32 cellular contexts compared by ENCODE assay signal in genomic region chr6:80522556-80522955, GRCh38.
DNase-seq lines count a peak whose midpoint lies in the region; ATAC-seq and TF ChIP-seq lines count a peak whose summit lies in the region.
"Had no signal": no experiment of that assay in that cellular context is flagged by ENCODE, and none has a peak within 500 bp of the region (broad histone marks: within the 10 kb centered on the region; RNA-seq: fewer than 3 reads in every experiment).

No MANE protein-coding gene starts in this region.

- H3K4me1 Mint-ChIP-seq in chondrocyte (ENCODE audit: low read depth), result peaks cover 31% of the 10 kb centered on the region
- H3K4me1 Mint-ChIP-seq: naive thymus-derived CD8-positive, alpha-beta T cell had no signal

- in situ Hi-C loops in GM23248 (cut with MboI), result no loop called here

- TF ChIP-seq CTCF in chondrocyte (IDR thresholded peaks at IDR 0.05) (no peak), hepatocyte (IDR thresholded peaks at IDR 0.05; ENCODE audit: poor library complexity) (no peak), osteoblast (IDR thresholded peaks at IDR 0.05; ENCODE audit: extremely low read depth, low read depth, low read length) (no peak)

- H3K4me3 ChIP-seq in GM23248 (no peak overlapping the region), hepatocyte (no peak overlapping the region), osteoblast (ENCODE audit: insufficient read depth, low read length) (no peak overlapping the region), right cardiac atrium (ENCODE audit: low read length) (no peak overlapping the region)
- H3K4me3 ChIP-seq: A549, pancreas, PC-9, vagina had no signal

- peaks cover 5% of the 10 kb centered on the region; the same call in 1 of the 2 replicates for H3K9me2 ChIP-seq in GM23248 (ENCODE audit: insufficient read depth)
- no peaks in the 10 kb centered on the region for H3K9me2 ChIP-seq in hepatocyte (replicated peaks; ENCODE audit: insufficient read depth)

- no peaks in the 10 kb centered on the region for H3K27me3 Mint-ChIP-seq in chondrocyte (ENCODE audit: low read depth)
- H3K27me3 Mint-ChIP-seq: activated naive CD8-positive, alpha-beta T cell treated with anti-CD3 and anti-CD28 coated beads, Interleukin-2, amount 50 U/mL, for 24 hours; CD8-positive, alpha-beta memory T cell had no signal

- H3K4me2 ChIP-seq in GM23248 (ENCODE audit: unreplicated experiment), result no peak overlapping the region
- H3K4me2 ChIP-seq in hepatocyte, result peak overlapping the region; percentile 18
- H3K4me2 ChIP-seq in osteoblast (ENCODE audit: insufficient read depth, low read length), result peak overlapping the region; percentile 42
- H3K4me2 ChIP-seq: A549, PC-9 had no signal

- H3K79me2 ChIP-seq in GM23248 (ENCODE audit: insufficient read depth) (no peaks in the 10 kb centered on the region), hepatocyte (no peaks in the 10 kb centered on the region), osteoblast (ENCODE audit: insufficient read depth, low read length) (no peaks in the 10 kb centered on the region)

- H3F3A ChIP-seq in GM23248 (ENCODE audit: insufficient read depth), result peaks cover 7% of the 10 kb centered on the region; the same call in 1 of the 2 replicates

- no peaks in the 10 kb centered on the region for H3K36me3 ChIP-seq in GM23248 (ENCODE audit: low read depth)
- H3K36me3 ChIP-seq in hepatocyte (replicated peaks; ENCODE audit: insufficient read depth, low read depth), result no peaks in the 10 kb centered on the region
- H3K36me3 ChIP-seq in osteoblast (ENCODE audit: insufficient read depth, low read length), result no peaks in the 10 kb centered on the region
- H3K36me3 ChIP-seq: esophagus squamous epithelium, gastrocnemius medialis, pancreas, vagina had no signal

- no peaks in the 10 kb centered on the region for H3K36me3 Mint-ChIP-seq in chondrocyte (ENCODE audit: low read depth)
- H3K36me3 Mint-ChIP-seq: CD8-positive, alpha-beta memory T cell; immature natural killer cell; naive thymus-derived CD8-positive, alpha-beta T cell had no signal

- H3K27me3 ChIP-seq in GM23248 (replicated peaks; ENCODE audit: insufficient read depth) (no peaks in the 10 kb centered on the region), hepatocyte (no peaks in the 10 kb centered on the region), osteoblast (ENCODE audit: insufficient read depth, low read length) (no peaks in the 10 kb centered on the region), right cardiac atrium (ENCODE audit: control insufficient read depth, insufficient read depth) (no peaks in the 10 kb centered on the region)
- H3K27me3 ChIP-seq: esophagus squamous epithelium, gastrocnemius medialis, pancreas, vagina had no signal

- H2AFZ ChIP-seq in GM23248 (peak overlapping the region; percentile 83), hepatocyte (peak overlapping the region; percentile 18), osteoblast (ENCODE audit: low read length) (peak overlapping the region; percentile 30)
- H2AFZ ChIP-seq: PC-9 had no signal

- intact Hi-C loops in right cardiac atrium (cut with DNase I), result no loop called here

- H4K20me1 ChIP-seq in GM23248 (ENCODE audit: insufficient read depth) (no peaks in the 10 kb centered on the region), hepatocyte (ENCODE audit: insufficient read depth, poor library complexity, severe bottlenecking) (no peaks in the 10 kb centered on the region), osteoblast (ENCODE audit: insufficient read depth, low read length) (no peaks in the 10 kb centered on the region)

- peaks cover 30% of the 10 kb centered on the region for H3K4me1 ChIP-seq in GM23248 (ENCODE audit: insufficient read depth)
- H3K4me1 ChIP-seq in hepatocyte (ENCODE audit: insufficient read depth), result peaks cover 14% of the 10 kb centered on the region
- H3K4me1 ChIP-seq in osteoblast (ENCODE audit: insufficient read depth, low read length), result peaks cover 19% of the 10 kb centered on the region
- peaks cover 3% of the 10 kb centered on the region for H3K4me1 ChIP-seq in right cardiac atrium (ENCODE audit: control insufficient read depth, insufficient read depth, low read length)

- peak overlapping the region; percentile 73 for H3K27ac Mint-ChIP-seq in chondrocyte (ENCODE audit: unreplicated experiment)
- H3K27ac Mint-ChIP-seq: activated CD4-positive, alpha-beta T cell treated with anti-CD3 and anti-CD28 coated beads, Interleukin-2, amount 10 ng/mL, durations not matched to agents 24 days and 14 days; activated naive CD8-positive, alpha-beta T cell treated with anti-CD3 and anti-CD28 coated beads, Interleukin-2, amount 50 U/mL, for 24 hours; activated T-cell treated with anti-CD3 and anti-CD28 coated beads, Interleukin-2, amount 50 U/mL, for 24 hours; CD8-positive, alpha-beta memory T cell; immature natural killer cell had no signal

- H3K9me3 Mint-ChIP-seq in chondrocyte (ENCODE audit: low read depth), result peaks cover 3% of the 10 kb centered on the region
- H3K9me3 Mint-ChIP-seq: activated CD4-positive, alpha-beta T cell treated with anti-CD3 and anti-CD28 coated beads, Interleukin-2, amount 10 ng/mL, durations not matched to agents 24 days and 14 days; activated naive CD8-positive, alpha-beta T cell treated with anti-CD3 and anti-CD28 coated beads, Interleukin-2, amount 50 U/mL, for 24 hours; activated T-cell treated with anti-CD3 and anti-CD28 coated beads, Interleukin-2, amount 50 U/mL, for 24 hours; CD8-positive, alpha-beta memory T cell; immature natural killer cell had no signal

- ATAC-seq in GM18858 (IDR thresholded peaks at IDR 0.05; ENCODE audit: unreplicated experiment) (no peak), GM19328 (IDR thresholded peaks at IDR 0.05; ENCODE audit: unreplicated experiment) (no peak), right cardiac atrium (no peak)
- ATAC-seq: A549; activated naive CD8-positive, alpha-beta T cell treated with anti-CD3 and anti-CD28 coated beads, Interleukin-2, amount 50 U/mL, for 24 hours; left colon; naive thymus-derived CD8-positive, alpha-beta T cell; pancreas; Right ventricle myocardium inferior had no signal

- H3K9me3 ChIP-seq in GM23248 (ENCODE audit: low read depth), result no peaks in the 10 kb centered on the region
- H3K9me3 ChIP-seq in hepatocyte (ENCODE audit: low read depth), result no peaks in the 10 kb centered on the region
- H3K9me3 ChIP-seq in osteoblast (ENCODE audit: low read depth, low read length), result no peaks in the 10 kb centered on the region
- H3K9me3 ChIP-seq in right cardiac atrium (ENCODE audit: control insufficient read depth, low read length), result no peaks in the 10 kb centered on the region
- H3K9me3 ChIP-seq: A549, esophagus squamous epithelium, gastrocnemius medialis, pancreas, vagina had no signal

- WGBS in GM23248 (ENCODE audit: low coverage in 1 of 2, low lambda C conversion rate in 2 of 2, missing lambda C conversion rate in 2 of 2), 2 experiments, result 29 to 42% methylated on average over 3 of the region's 3 CpGs
- 56% methylated on average over 3 of the region's 3 CpGs for WGBS in hepatocyte (ENCODE audit: low lambda C conversion rate, missing lambda C conversion rate)
- WGBS in right cardiac atrium, result 35% methylated on average over 3 of the region's 3 CpGs

- DNase-seq in GM23248, result no peak
- DNase-seq in chondrocyte (ENCODE audit: low spot score), result no peak
- no peak for DNase-seq in hepatocyte (ENCODE audit: low spot score)
- DNase-seq in osteoblast (ENCODE audit: insufficient read length, low spot score, missing footprints), result no peak
- no peak for DNase-seq in NCI-H774 (lab: John Stamatoyannopoulos, UW)
- DNase-seq in right cardiac atrium, result no peak
- DNase-seq: activated CD4-positive, alpha-beta T cell treated with anti-CD3 and anti-CD28 coated beads, Interleukin-2, amount 10 ng/mL, durations not matched to agents 24 days and 14 days; activated gamma-delta T cell treated with Interleukin-2 at 50 U/mL for 16 hours; activated naive CD8-positive, alpha-beta T cell treated with anti-CD3 and anti-CD28 coated beads, Interleukin-2, amount 50 U/mL, for 24 hours; activated T-cell treated with anti-CD3 and anti-CD28 coated beads, Interleukin-2, amount 50 U/mL, for 24 hours; CD8-positive, alpha-beta memory T cell; effector memory CD4-positive, alpha-beta T cell; esophagus squamous epithelium; gastrocnemius medialis; HCEC 1CT; hippocampal formation; immature natural killer cell; left colon; naive thymus-derived CD8-positive, alpha-beta T cell; NCI-H1092 treated with DMSO at 0.1 percent for 48 hours; NCI-H187 treated with DMSO at 0.1 percent for 48 hours; NCI-H526; pancreas; PC-9; stimulated activated naive CD4-positive, alpha-beta T cell; T-helper 9 cell had no signal

- no peak overlapping the region for H3K27ac ChIP-seq in GM23248
- peak overlapping the region; percentile 28 for H3K27ac ChIP-seq in hepatocyte
- H3K27ac ChIP-seq in osteoblast (ENCODE audit: low read depth, low read length), result no peak overlapping the region
- H3K27ac ChIP-seq in right cardiac atrium (ENCODE audit: low read length), result no peak overlapping the region
- H3K27ac ChIP-seq: A549, esophagus squamous epithelium, pancreas, PC-9, vagina, VCaP had no signal

- H3K9ac ChIP-seq in GM23248, result no peak overlapping the region

- H3K4me3 Mint-ChIP-seq in chondrocyte (ENCODE audit: unreplicated experiment), result no peak overlapping the region
- H3K4me3 Mint-ChIP-seq: activated CD4-positive, alpha-beta T cell treated with anti-CD3 and anti-CD28 coated beads, Interleukin-2, amount 10 ng/mL, durations not matched to agents 24 days and 14 days; activated naive CD8-positive, alpha-beta T cell treated with anti-CD3 and anti-CD28 coated beads, Interleukin-2, amount 50 U/mL, for 24 hours; activated T-cell treated with anti-CD3 and anti-CD28 coated beads, Interleukin-2, amount 50 U/mL, for 24 hours; immature natural killer cell; naive thymus-derived CD8-positive, alpha-beta T cell had no signal

Comparison
In these comparisons a context has a peak if more than half of its experiments do, and no peak if none do; other contexts are left out.
1. H2AFZ ChIP-seq: peak in every context shown above with its lines; median percentile 83 in GM23248; 30 in osteoblast; 18 in hepatocyte.